ENCODE assay signal across 10 cellular contexts in genomic region chr3:194083253-194084224, GRCh38. TPM values are rescaled to one million over a fixed set of nuclear protein-coding genes. Genes with fewer than 3 reads are reported as not detected.
DNase-seq lines count a peak whose midpoint lies in the region; ATAC-seq and TF ChIP-seq lines count a peak whose summit lies in the region.
"Had no signal": no experiment of that assay in that cellular context is flagged by ENCODE, and none has a peak within 500 bp of the region (broad histone marks: within the 10 kb centered on the region; RNA-seq: fewer than 3 reads in every experiment).

No MANE protein-coding gene starts in this region.

- H3K27me3 ChIP-seq in gastroesophageal sphincter, result no peaks in the 10 kb centered on the region

- H3K9me3 ChIP-seq in gastroesophageal sphincter, result no peaks in the 10 kb centered on the region

- H3K36me3 ChIP-seq in gastroesophageal sphincter, result no peaks in the 10 kb centered on the region

- ATAC-seq in GM18499 (IDR thresholded peaks at IDR 0.05; ENCODE audit: insufficient read depth, unreplicated experiment) (peak; percentile 27), GM21390 (IDR thresholded peaks at IDR 0.05; ENCODE audit: unreplicated experiment) (peak; percentile 23), HG03135 (IDR thresholded peaks at IDR 0.05; ENCODE audit: unreplicated experiment) (peak; percentile 33), gastroesophageal sphincter (peak; percentile 4)

- TF ChIP-seq EP300 in gastroesophageal sphincter (IDR thresholded peaks at IDR 0.05), result no peak

- peaks cover 0 to 42% (median 17%) of the 10 kb centered on the region in 3 donors for H3K4me1 ChIP-seq in gastroesophageal sphincter

- no peak for TF ChIP-seq CTCF in gastroesophageal sphincter (IDR thresholded peaks at IDR 0.05)

- DNase-seq in NCI-H345 treated with DMSO at 0.1 percent for 48 hours (lab: John Stamatoyannopoulos, UW; ENCODE audit: unreplicated experiment) (no peak), MV-4-11 (lab: John Stamatoyannopoulos, UW) (no peak), substantia nigra (lab: John Stamatoyannopoulos, UW) (no peak), amygdala (lab: John Stamatoyannopoulos, UW) (no peak)
- DNase-seq: activated CD8-positive, alpha-beta memory T cell treated with anti-CD3 and anti-CD28 coated beads, Interleukin-2, amount 50 U/mL, for 48 hours; COR-L47 had no signal

- whole genome bisulfite sequencing in gastroesophageal sphincter (ENCODE audit: low coverage in 1 of 2), 2 donors, result 80% methylated on average over 1 of the region's 11 CpGs; no CpG with 5 or more reads in 1 of the 2 donors

- no peak overlapping the region for H3K4me3 ChIP-seq in gastroesophageal sphincter

- no peak for TF ChIP-seq POLR2A in gastroesophageal sphincter (IDR thresholded peaks at IDR 0.05)

- H3K27ac ChIP-seq in gastroesophageal sphincter, result no peak overlapping the region
- no peak overlapping the region for H3K27ac ChIP-seq in substantia nigra (ENCODE audit: low read depth, low read length, poor library complexity, severe bottlenecking)

RNA-seq across cellular contexts. Expression of gene HES1, which starts 52.4 kb away (rescaled TPM):
- total RNA-seq in gastroesophageal sphincter, result 10 to 100 TPM in 3 of 4 donors, 1 to 10 TPM in 1; 9.6 to 31.5 (median 15.4) TPM
